ENCODE assay signal across 2 cellular contexts in genomic region chr16:70777496-70777895, GRCh38.
TF ChIP-seq lines count a peak whose summit lies in the region.

No MANE protein-coding gene starts in this region.

TF ChIP-seq in IMR-90, 13 proteins besides CTCF, POLR2A, EP300 and RAD21:
- TF ChIP-seq MAFK (IDR thresholded peaks at IDR 0.05; ENCODE audit: low read depth, low read length) (no peak), BHLHE40 (IDR thresholded peaks at IDR 0.05; ENCODE audit: low read depth, low read length) (no peak), MXI1 (IDR thresholded peaks at IDR 0.05; ENCODE audit: borderline replicate concordance, low read depth, low read length) (no peak), RCOR1 (IDR thresholded peaks at IDR 0.05; ENCODE audit: insufficient replicate concordance, low read length) (no peak), FOS (IDR thresholded peaks at IDR 0.05; ENCODE audit: low read depth, low read length) (no peak), CEBPB (IDR thresholded peaks at IDR 0.05; ENCODE audit: low read depth, low read length) (no peak), MAZ (IDR thresholded peaks at IDR 0.05; ENCODE audit: borderline replicate concordance, low read depth, low read length) (no peak), RFX5 (IDR thresholded peaks at IDR 0.05; ENCODE audit: low read depth, low read length) (no peak), CHD1 (IDR thresholded peaks at IDR 0.05; ENCODE audit: low read depth, low read length) (no peak), NFE2L2 (IDR thresholded peaks at IDR 0.05; ENCODE audit: low read depth, low read length) (no peak), ELK1 (IDR thresholded peaks at IDR 0.05; ENCODE audit: borderline replicate concordance, low read depth, low read length) (no peak), SMC3 (IDR thresholded peaks at IDR 0.05; ENCODE audit: low read depth, low read length) (no peak)
- TF ChIP-seq, protein P1, sequence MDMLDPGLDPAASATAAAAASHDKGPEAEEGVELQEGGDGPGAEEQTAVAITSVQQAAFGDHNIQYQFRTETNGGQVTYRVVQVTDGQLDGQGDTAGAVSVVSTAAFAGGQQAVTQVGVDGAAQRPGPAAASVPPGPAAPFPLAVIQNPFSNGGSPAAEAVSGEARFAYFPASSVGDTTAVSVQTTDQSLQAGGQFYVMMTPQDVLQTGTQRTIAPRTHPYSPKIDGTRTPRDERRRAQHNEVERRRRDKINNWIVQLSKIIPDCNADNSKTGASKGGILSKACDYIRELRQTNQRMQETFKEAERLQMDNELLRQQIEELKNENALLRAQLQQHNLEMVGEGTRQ (IDR thresholded peaks at IDR 0.05; ENCODE audit: low read depth, low read length), result no peak

TF ChIP-seq in H1, 55 proteins besides CTCF, POLR2A, EP300 and RAD21:
- TF ChIP-seq CTBP2 (IDR thresholded peaks at IDR 0.05; ENCODE audit: borderline replicate concordance, insufficient read depth, insufficient read length, low read length) (no peak), HDAC2 (IDR thresholded peaks at IDR 0.05; ENCODE audit: borderline replicate concordance in 1 of 2, low read depth in 2 of 2, low read length in 2 of 2) (no peak), SAP30 (IDR thresholded peaks at IDR 0.05; ENCODE audit: insufficient read depth, insufficient replicate concordance, low read length) (no peak), EGR1 (IDR thresholded peaks at IDR 0.05; ENCODE audit: borderline replicate concordance, low read depth, low read length) (no peak), RFX5 (IDR thresholded peaks at IDR 0.05; ENCODE audit: borderline replicate concordance, low read depth, low read length) (no peak), SIN3A (conservative IDR thresholded peaks at IDR 0.05 in 1 of 2, IDR thresholded peaks at IDR 0.05 in 1 of 2; ENCODE audit: low read depth in 1 of 2, low read length in 2 of 2) (no peak), CBX8 (IDR thresholded peaks at IDR 0.05; ENCODE audit: borderline replicate concordance, low read depth, low read length) (no peak), POU5F1 (IDR thresholded peaks at IDR 0.05; ENCODE audit: low read depth, low read length) (no peak), SIRT6 (IDR thresholded peaks at IDR 0.05; ENCODE audit: low read length) (no peak), RNF2 (IDR thresholded peaks at IDR 0.05; ENCODE audit: borderline replicate concordance, low read depth, low read length, missing control alignments, poor library complexity, severe bottlenecking) (no peak), KDM5A (IDR thresholded peaks at IDR 0.05; ENCODE audit: low read length) (no peak)
- TF ChIP-seq, protein P2, sequence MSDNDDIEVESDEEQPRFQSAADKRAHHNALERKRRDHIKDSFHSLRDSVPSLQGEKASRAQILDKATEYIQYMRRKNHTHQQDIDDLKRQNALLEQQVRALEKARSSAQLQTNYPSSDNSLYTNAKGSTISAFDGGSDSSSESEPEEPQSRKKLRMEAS (IDR thresholded peaks at IDR 0.05), result no peak
- TF ChIP-seq, protein P1 (IDR thresholded peaks at IDR 0.05; ENCODE audit: low read length), result no peak
